ENCODE assay signal across 2 cellular contexts in genomic region chr19:35248310-35249145, GRCh38.
A peak's percentile ranks its signal among the peaks of the same experiment; 100 is the strongest.
TF ChIP-seq lines count a peak whose summit lies in the region.

Gene LSR (plus strand): TSS chr19:35249002. CDS start chr19:35249023, 21 bp downstream.

TF ChIP-seq in HEK293, 187 proteins besides CTCF, POLR2A, EP300 and RAD21 (continued from another document and continues in another):
- TF ChIP-seq ZNF175 (tag by site-specific recombination; IDR thresholded peaks at IDR 0.05) (no peak), ZNF785 (tag by site-specific recombination; IDR thresholded peaks at IDR 0.05) (peak; percentile 94), ZNF791 (tag by site-specific recombination; IDR thresholded peaks at IDR 0.05) (no peak), ZIC2 (tag by site-specific recombination; IDR thresholded peaks at IDR 0.05) (peak; percentile 91), ZNF544 (tag by site-specific recombination; IDR thresholded peaks at IDR 0.05) (0 out of 2 replicates have a peak, but pooled peaks have one; percentile 12), ZNF488 (tag by site-specific recombination; IDR thresholded peaks at IDR 0.05) (peak; percentile 72), ZNF391 (tag by site-specific recombination; IDR thresholded peaks at IDR 0.05; ENCODE audit: borderline replicate concordance, low read depth) (peak; percentile 88; the same call in 1 of the 2 replicates), KLF10 (tag by site-specific recombination; IDR thresholded peaks at IDR 0.05) (peak; percentile 75; the same call in 1 of the 2 replicates), ZNF133 (tag by site-specific recombination; IDR thresholded peaks at IDR 0.05) (peak; percentile 64; the same call in 1 of the 2 replicates), ZNF777 (tag by site-specific recombination; IDR thresholded peaks at IDR 0.05; ENCODE audit: borderline replicate concordance) (peak; percentile 99), ZNF184 (tag by site-specific recombination; IDR thresholded peaks at IDR 0.05) (no peak; the same call in 1 of the 2 replicates), ZNF677 (tag by site-specific recombination; IDR thresholded peaks at IDR 0.05) (peak; percentile 11; the same call in 1 of the 2 replicates), ZNF114 (tag by site-specific recombination; IDR thresholded peaks at IDR 0.05) (no peak), REPIN1 (tag by site-specific recombination; IDR thresholded peaks at IDR 0.05; ENCODE audit: low read depth) (peak; percentile 87), ZNF501 (tag by site-specific recombination; IDR thresholded peaks at IDR 0.05) (peak; percentile 91), ZNF776 (tag by site-specific recombination; IDR thresholded peaks at IDR 0.05; ENCODE audit: borderline replicate concordance) (no peak), ZNF423 (tag by site-specific recombination; IDR thresholded peaks at IDR 0.05) (peak; percentile 89), ZBTB20 (tag by site-specific recombination; IDR thresholded peaks at IDR 0.05) (peak; percentile 94), ZBTB11 (tag by site-specific recombination; conservative IDR thresholded peaks at IDR 0.05; ENCODE audit: low read depth) (peak; percentile 98), ZNF138 (tag by site-specific recombination; IDR thresholded peaks at IDR 0.05; ENCODE audit: borderline replicate concordance) (no peak), ZNF843 (tag by site-specific recombination; IDR thresholded peaks at IDR 0.05) (peak; percentile 83), ZNF394 (tag by site-specific recombination; IDR thresholded peaks at IDR 0.05; ENCODE audit: borderline replicate concordance) (peak; percentile 67), ZNF707 (tag by site-specific recombination; IDR thresholded peaks at IDR 0.05) (peak; percentile 30; the same call in 1 of the 2 replicates), IKZF3 (tag by site-specific recombination; IDR thresholded peaks at IDR 0.05) (0 out of 2 replicates have a peak, but pooled peaks have one; percentile 18), INSM2 (tag by site-specific recombination; IDR thresholded peaks at IDR 0.05) (peak; percentile 73), ZNF549 (tag by site-specific recombination; IDR thresholded peaks at IDR 0.05) (no peak), MYNN (tag by site-specific recombination; IDR thresholded peaks at IDR 0.05; ENCODE audit: borderline replicate concordance) (no peak), ZXDB (tag by site-specific recombination; IDR thresholded peaks at IDR 0.05) (peak; percentile 98), ZNF19 (tag by site-specific recombination; IDR thresholded peaks at IDR 0.05; ENCODE audit: low read depth) (no peak), ZNF571 (tag by site-specific recombination; IDR thresholded peaks at IDR 0.05) (no peak)

TF ChIP-seq in H1, 55 proteins besides CTCF, POLR2A, EP300 and RAD21 (continued from another document):
- TF ChIP-seq RBBP5 (IDR thresholded peaks at IDR 0.05; ENCODE audit: borderline replicate concordance, low read depth, low read length) (no peak; the same call in 1 of the 2 replicates), SP4 (IDR thresholded peaks at IDR 0.05; ENCODE audit: low read length) (peak; percentile 90; the same call in 1 of the 2 replicates), CHD1 (IDR thresholded peaks at IDR 0.05; ENCODE audit: low read depth, low read length) (peak; percentile 93; the same call in 1 of the 2 replicates), SUZ12 (IDR thresholded peaks at IDR 0.05; ENCODE audit: low read length) (no peak), SAP30 (IDR thresholded peaks at IDR 0.05; ENCODE audit: insufficient read depth, insufficient replicate concordance, low read length) (no peak)
TF ChIP-seq in H1: peak in this region for 18.
